Comparison of ENCODE assay signal across 1 cellular context in the genomic region with DNA sequence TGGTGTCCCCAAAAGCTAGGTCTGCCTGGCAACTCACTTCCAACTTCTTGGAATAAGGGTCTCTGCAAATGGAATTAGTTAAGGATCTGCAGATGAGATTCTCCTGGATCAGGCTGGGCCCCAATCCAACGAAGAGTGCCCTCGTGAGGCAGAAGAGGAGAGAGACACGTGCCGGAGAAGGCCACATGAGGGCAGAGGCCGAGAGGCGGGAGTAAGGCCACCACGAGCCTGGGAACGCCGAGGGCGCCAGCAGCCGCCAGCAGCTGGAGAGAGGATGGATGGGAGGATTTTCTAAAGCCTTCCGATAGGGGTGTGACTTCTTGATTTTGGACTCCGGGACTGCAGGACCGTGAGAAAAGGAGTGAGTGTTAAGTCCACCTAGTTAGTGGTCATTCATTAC.
TF ChIP-seq lines count a peak whose summit lies in the region.

No MANE protein-coding gene starts in this region.

TF ChIP-seq in HepG2, 621 proteins besides CTCF, POLR2A, EP300 and RAD21 (continued from another document and continues in another):
- TF ChIP-seq ZMAT5 (CRISPR knock-in tag; IDR thresholded peaks at IDR 0.05; ENCODE audit: borderline replicate concordance, low read depth), result no peak
- no peak for TF ChIP-seq NFIB (CRISPR knock-in tag; IDR thresholded peaks at IDR 0.05; ENCODE audit: borderline replicate concordance)
- peak; percentile 87 for TF ChIP-seq HES4 (CRISPR knock-in tag; IDR thresholded peaks at IDR 0.05; ENCODE audit: borderline replicate concordance)
- TF ChIP-seq, protein P1, sequence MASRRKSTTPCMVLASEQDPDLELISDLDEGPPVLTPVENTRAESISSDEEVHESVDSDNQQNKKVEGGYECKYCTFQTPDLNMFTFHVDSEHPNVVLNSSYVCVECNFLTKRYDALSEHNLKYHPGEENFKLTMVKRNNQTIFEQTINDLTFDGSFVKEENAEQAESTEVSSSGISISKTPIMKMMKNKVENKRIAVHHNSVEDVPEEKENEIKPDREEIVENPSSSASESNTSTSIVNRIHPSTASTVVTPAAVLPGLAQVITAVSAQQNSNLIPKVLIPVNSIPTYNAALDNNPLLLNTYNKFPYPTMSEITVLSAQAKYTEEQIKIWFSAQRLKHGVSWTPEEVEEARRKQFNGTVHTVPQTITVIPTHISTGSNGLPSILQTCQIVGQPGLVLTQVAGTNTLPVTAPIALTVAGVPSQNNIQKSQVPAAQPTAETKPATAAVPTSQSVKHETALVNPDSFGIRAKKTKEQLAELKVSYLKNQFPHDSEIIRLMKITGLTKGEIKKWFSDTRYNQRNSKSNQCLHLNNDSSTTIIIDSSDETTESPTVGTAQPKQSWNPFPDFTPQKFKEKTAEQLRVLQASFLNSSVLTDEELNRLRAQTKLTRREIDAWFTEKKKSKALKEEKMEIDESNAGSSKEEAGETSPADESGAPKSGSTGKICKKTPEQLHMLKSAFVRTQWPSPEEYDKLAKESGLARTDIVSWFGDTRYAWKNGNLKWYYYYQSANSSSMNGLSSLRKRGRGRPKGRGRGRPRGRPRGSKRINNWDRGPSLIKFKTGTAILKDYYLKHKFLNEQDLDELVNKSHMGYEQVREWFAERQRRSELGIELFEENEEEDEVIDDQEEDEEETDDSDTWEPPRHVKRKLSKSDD (CRISPR knock-in tag; IDR thresholded peaks at IDR 0.05; ENCODE audit: low read depth), result peak; percentile 43; the same call in 1 of the 2 replicates
- TF ChIP-seq ZSCAN31 (CRISPR knock-in tag; IDR thresholded peaks at IDR 0.05; ENCODE audit: low read depth), result peak; percentile 75; the same call in 1 of the 2 replicates
- TF ChIP-seq, protein P2, sequence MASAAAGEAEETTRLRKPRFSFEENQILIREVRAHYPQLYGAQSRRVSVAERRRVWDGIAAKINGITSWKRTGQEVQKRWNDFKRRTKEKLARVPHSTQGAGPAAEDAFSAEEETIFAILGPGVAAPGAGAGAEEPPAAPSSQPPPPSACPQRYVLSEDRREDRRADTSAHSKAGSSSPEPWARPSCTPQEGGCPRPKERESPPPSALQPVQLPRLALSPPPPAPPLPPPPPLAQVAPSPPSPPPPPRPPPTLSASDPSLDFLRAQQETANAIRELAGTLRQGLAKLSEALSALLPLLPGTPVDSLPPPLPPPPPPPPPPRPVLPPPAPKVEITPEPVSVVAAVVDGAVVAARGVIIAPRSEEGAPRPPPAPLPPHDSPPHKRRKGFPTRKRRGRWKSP (CRISPR knock-in tag; IDR thresholded peaks at IDR 0.05), result no peak
- TF ChIP-seq ISX (CRISPR knock-in tag; conservative IDR thresholded peaks at IDR 0.05), result no peak
- no peak for TF ChIP-seq SAFB2 (CRISPR knock-in tag; IDR thresholded peaks at IDR 0.05; ENCODE audit: borderline replicate concordance, low read depth)
- no peak for TF ChIP-seq GATA4 (IDR thresholded peaks at IDR 0.05; ENCODE audit: borderline replicate concordance, low read depth)
- no peak for TF ChIP-seq ETV6 (CRISPR knock-in tag; conservative IDR thresholded peaks at IDR 0.05)
- TF ChIP-seq TBX2 (CRISPR knock-in tag; IDR thresholded peaks at IDR 0.05; ENCODE audit: borderline replicate concordance), result peak; percentile 64
- TF ChIP-seq POLR2AphosphoS5 (IDR thresholded peaks at IDR 0.05; ENCODE audit: low read depth, low read length), result no peak
- TF ChIP-seq, protein P3, sequence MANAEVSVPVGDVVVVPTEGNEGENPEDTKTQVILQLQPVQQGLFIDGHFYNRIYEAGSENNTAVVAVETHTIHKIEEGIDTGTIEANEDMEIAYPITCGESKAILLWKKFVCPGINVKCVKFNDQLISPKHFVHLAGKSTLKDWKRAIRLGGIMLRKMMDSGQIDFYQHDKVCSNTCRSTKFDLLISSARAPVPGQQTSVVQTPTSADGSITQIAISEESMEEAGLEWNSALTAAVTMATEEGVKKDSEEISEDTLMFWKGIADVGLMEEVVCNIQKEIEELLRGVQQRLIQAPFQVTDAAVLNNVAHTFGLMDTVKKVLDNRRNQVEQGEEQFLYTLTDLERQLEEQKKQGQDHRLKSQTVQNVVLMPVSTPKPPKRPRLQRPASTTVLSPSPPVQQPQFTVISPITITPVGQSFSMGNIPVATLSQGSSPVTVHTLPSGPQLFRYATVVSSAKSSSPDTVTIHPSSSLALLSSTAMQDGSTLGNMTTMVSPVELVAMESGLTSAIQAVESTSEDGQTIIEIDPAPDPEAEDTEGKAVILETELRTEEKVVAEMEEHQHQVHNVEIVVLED (CRISPR knock-in tag; IDR thresholded peaks at IDR 0.05; ENCODE audit: borderline replicate concordance), result no peak
- TF ChIP-seq DNMT3B (CRISPR knock-in tag; conservative IDR thresholded peaks at IDR 0.05), result no peak
- no peak for TF ChIP-seq GMEB2 (CRISPR knock-in tag; IDR thresholded peaks at IDR 0.05; ENCODE audit: low read depth)
- TF ChIP-seq HHEX (CRISPR knock-in tag; IDR thresholded peaks at IDR 0.05), result no peak
- TF ChIP-seq TGIF2 (CRISPR knock-in tag; IDR thresholded peaks at IDR 0.05), result peak; percentile 66; the same call in 1 of the 2 replicates
- TF ChIP-seq, protein P4, sequence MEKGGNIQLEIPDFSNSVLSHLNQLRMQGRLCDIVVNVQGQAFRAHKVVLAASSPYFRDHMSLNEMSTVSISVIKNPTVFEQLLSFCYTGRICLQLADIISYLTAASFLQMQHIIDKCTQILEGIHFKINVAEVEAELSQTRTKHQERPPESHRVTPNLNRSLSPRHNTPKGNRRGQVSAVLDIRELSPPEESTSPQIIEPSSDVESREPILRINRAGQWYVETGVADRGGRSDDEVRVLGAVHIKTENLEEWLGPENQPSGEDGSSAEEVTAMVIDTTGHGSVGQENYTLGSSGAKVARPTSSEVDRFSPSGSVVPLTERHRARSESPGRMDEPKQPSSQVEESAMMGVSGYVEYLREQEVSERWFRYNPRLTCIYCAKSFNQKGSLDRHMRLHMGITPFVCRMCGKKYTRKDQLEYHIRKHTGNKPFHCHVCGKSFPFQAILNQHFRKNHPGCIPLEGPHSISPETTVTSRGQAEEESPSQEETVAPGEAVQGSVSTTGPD (CRISPR knock-in tag; IDR thresholded peaks at IDR 0.05), result no peak
- no peak for TF ChIP-seq ARID2 (CRISPR knock-in tag; IDR thresholded peaks at IDR 0.05; ENCODE audit: borderline replicate concordance)
- TF ChIP-seq WIZ (CRISPR knock-in tag; IDR thresholded peaks at IDR 0.05), result no peak
- no peak for TF ChIP-seq ZNF33A (CRISPR knock-in tag; IDR thresholded peaks at IDR 0.05; ENCODE audit: borderline replicate concordance)
- no peak for TF ChIP-seq UBTF (CRISPR knock-in tag; IDR thresholded peaks at IDR 0.05)
- no peak for TF ChIP-seq ZNF878 (CRISPR knock-in tag; IDR thresholded peaks at IDR 0.05)
- TF ChIP-seq ZNF512B (CRISPR knock-in tag; IDR thresholded peaks at IDR 0.05; ENCODE audit: borderline replicate concordance), result no peak
- TF ChIP-seq, protein P5, sequence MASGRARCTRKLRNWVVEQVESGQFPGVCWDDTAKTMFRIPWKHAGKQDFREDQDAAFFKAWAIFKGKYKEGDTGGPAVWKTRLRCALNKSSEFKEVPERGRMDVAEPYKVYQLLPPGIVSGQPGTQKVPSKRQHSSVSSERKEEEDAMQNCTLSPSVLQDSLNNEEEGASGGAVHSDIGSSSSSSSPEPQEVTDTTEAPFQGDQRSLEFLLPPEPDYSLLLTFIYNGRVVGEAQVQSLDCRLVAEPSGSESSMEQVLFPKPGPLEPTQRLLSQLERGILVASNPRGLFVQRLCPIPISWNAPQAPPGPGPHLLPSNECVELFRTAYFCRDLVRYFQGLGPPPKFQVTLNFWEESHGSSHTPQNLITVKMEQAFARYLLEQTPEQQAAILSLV (CRISPR knock-in tag; IDR thresholded peaks at IDR 0.05; ENCODE audit: borderline replicate concordance), result no peak
- TF ChIP-seq, protein P6, sequence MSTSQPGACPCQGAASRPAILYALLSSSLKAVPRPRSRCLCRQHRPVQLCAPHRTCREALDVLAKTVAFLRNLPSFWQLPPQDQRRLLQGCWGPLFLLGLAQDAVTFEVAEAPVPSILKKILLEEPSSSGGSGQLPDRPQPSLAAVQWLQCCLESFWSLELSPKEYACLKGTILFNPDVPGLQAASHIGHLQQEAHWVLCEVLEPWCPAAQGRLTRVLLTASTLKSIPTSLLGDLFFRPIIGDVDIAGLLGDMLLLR (CRISPR knock-in tag; IDR thresholded peaks at IDR 0.05), result peak; percentile 67; the same call in 1 of the 2 replicates
- TF ChIP-seq, protein P7, sequence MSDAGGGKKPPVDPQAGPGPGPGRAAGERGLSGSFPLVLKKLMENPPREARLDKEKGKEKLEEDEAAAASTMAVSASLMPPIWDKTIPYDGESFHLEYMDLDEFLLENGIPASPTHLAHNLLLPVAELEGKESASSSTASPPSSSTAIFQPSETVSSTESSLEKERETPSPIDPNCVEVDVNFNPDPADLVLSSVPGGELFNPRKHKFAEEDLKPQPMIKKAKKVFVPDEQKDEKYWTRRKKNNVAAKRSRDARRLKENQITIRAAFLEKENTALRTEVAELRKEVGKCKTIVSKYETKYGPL (CRISPR knock-in tag; IDR thresholded peaks at IDR 0.05), result peak; percentile 63; the same call in 1 of the 2 replicates
- TF ChIP-seq, protein P8, sequence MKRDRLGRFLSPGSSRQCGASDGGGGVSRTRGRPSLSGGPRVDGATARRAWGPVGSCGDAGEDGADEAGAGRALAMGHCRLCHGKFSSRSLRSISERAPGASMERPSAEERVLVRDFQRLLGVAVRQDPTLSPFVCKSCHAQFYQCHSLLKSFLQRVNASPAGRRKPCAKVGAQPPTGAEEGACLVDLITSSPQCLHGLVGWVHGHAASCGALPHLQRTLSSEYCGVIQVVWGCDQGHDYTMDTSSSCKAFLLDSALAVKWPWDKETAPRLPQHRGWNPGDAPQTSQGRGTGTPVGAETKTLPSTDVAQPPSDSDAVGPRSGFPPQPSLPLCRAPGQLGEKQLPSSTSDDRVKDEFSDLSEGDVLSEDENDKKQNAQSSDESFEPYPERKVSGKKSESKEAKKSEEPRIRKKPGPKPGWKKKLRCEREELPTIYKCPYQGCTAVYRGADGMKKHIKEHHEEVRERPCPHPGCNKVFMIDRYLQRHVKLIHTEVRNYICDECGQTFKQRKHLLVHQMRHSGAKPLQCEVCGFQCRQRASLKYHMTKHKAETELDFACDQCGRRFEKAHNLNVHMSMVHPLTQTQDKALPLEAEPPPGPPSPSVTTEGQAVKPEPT (CRISPR knock-in tag; IDR thresholded peaks at IDR 0.05; ENCODE audit: low read depth), result no peak
- TF ChIP-seq ONECUT2 (CRISPR knock-in tag; IDR thresholded peaks at IDR 0.05), result no peak
- peak; percentile 73; the same call in 1 of the 2 replicates for TF ChIP-seq ZNF557 (CRISPR knock-in tag; IDR thresholded peaks at IDR 0.05)
- TF ChIP-seq AGO1 (IDR thresholded peaks at IDR 0.05; ENCODE audit: low read depth, low read length, poor library complexity, severe bottlenecking), result no peak
- TF ChIP-seq GLMP (CRISPR knock-in tag; IDR thresholded peaks at IDR 0.05; ENCODE audit: borderline replicate concordance), result no peak
- no peak for TF ChIP-seq HOXA9 (CRISPR knock-in tag; IDR thresholded peaks at IDR 0.05; ENCODE audit: borderline replicate concordance)
- no peak for TF ChIP-seq LBX2 (CRISPR knock-in tag; IDR thresholded peaks at IDR 0.05; ENCODE audit: borderline replicate concordance)
